ENCODE assay signal across 1 cellular context in the genomic region with DNA sequence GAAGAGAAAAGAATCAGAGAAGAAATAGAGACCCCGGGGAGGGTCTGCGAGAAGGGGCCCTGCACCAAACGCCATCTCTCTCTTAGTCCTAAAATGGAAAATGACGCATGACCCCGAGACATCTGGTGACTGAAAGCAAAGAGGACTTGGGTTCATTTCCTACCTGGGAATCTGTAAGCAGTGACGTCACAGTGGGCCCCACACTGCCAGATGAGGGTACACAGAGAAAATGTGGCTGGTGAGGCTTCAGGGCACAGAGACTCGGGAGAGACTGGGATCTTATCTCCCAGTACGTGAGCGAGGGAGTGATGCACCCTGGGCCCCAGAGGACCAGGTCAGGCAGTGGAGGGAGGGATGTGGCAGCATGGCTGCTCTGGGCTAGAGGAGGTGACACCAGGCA.
A peak's percentile ranks its signal among the peaks of the same experiment; 100 is the strongest.
TF ChIP-seq lines count a peak whose summit lies in the region.

No MANE protein-coding gene starts in this region.

TF ChIP-seq in K562, 482 proteins besides CTCF, POLR2A, EP300 and RAD21:
- TF ChIP-seq ZNF146 (CRISPR knock-in tag; IDR thresholded peaks at IDR 0.05; ENCODE audit: unreplicated experiment), result no peak
- TF ChIP-seq POLR3G (IDR thresholded peaks at IDR 0.05; ENCODE audit: extremely low read depth, insufficient read length, insufficient replicate concordance), result no peak
- no peak for TF ChIP-seq ATF1 (CRISPR knock-in tag; IDR thresholded peaks at IDR 0.05)
- TF ChIP-seq ATF1 (tag; IDR thresholded peaks at IDR 0.05), result peak; percentile 49; the same call in 1 of the 2 replicates
